Comparison of ENCODE assay signal across 7 cellular contexts in the genomic region with DNA sequence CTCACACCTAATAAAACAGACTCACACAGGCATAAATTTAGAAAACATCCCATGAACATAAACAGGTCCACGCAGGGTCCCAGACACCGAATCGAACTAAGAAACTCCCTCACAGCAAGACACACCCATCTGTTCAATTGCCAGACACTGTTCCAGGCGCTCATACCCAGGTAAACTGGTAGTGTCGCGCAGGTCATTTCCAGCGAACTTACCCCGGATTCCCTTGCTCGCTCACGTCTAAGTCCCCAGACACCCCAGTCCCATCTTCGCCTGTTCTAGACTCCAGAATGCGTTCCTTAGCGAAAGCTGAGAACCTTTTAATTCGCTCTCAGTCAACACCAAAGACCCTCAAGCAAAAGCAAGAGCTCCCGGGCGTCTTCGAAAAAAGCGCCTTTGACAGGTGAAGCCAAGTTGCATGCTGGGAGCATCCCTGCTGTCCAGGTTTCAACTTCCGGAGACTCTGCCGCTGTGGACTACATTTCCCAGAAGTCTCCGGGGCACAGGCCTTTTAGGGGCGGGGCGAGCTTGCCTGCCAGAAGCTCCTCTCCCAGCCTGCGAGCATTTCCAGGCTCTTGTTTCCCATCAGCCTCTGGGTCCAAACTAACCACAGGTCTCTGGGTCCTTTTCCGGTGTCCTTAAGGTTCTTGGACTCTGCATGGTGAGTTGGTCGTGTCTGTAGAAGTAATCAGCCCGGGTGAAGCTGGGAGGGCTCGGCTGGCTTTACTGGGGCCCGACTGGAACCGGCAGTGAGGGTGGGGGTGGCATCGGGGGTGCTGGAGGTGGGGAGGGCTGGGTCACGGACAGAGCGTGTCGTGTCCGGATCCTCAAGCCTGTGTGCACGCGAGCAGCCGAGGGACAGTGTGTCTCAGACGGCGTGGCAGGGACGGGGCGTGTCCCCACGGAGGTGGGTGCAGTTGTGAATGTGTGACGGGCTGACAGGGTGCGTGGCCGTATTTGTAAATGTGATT. TPM values are rescaled to one million over a fixed set of nuclear protein-coding genes. Genes with fewer than 3 reads are reported as not detected.
A peak's percentile ranks its signal among the peaks of the same experiment; 100 is the strongest.
DNase-seq lines count a peak whose midpoint lies in the region; ATAC-seq, FAIRE-seq and TF ChIP-seq lines count a peak whose summit lies in the region.

A gene (plus strand): TSS at position 535 of the 968 bp plus-strand sequence. CDS start 6,184 bp downstream, outside the sequence.

- peak within 1 kb of the TSS; percentile 94 for H3K27ac Mint-ChIP-seq in chondrocyte (ENCODE audit: unreplicated experiment)

- no peak for TF ChIP-seq CTCF in chondrocyte (IDR thresholded peaks at IDR 0.05)
- TF ChIP-seq CTCF in kidney (IDR thresholded peaks at IDR 0.05; ENCODE audit: borderline replicate concordance, extremely low read depth, insufficient read depth), result no peak

- peak; percentile 28 for TF ChIP-seq POLR2A in GM18505 (IDR thresholded peaks at IDR 0.05; ENCODE audit: borderline replicate concordance, extremely low read depth, insufficient read depth, insufficient read length)

- peak within 1 kb of the TSS in 1 of 2 donors; percentile 49 for H3K9ac ChIP-seq in kidney (ENCODE audit: low read length in 2 of 2)

- no peak for FAIRE-seq in kidney (lab: Jason Lieb, UNC)

- peak; percentile 90 for DNase-seq in NCI-H345 (lab: John Stamatoyannopoulos, UW)
- DNase-seq in chondrocyte (ENCODE audit: low spot score), result no peak
- DNase-seq in kidney, result peak; percentile 95
- peak; percentile 73 to 87 (median 79) for DNase-seq in stimulated activated CD4-positive, alpha-beta T cell treated with anti-CD3 and anti-CD28 coated beads, Interleukin-12 subunit alpha, Interleukin-12 subunit beta, amount 100 ng/mL, for 48 hours (ENCODE audit: low read depth in 2 of 3, low spot score in 1 of 3)

- peaks cover 25% of the 10 kb centered on the region for H3K36me3 Mint-ChIP-seq in chondrocyte (ENCODE audit: low read depth)

- H3K4me3 Mint-ChIP-seq in chondrocyte (ENCODE audit: unreplicated experiment), result peak within 1 kb of the TSS; percentile 91

- H3K4me1 ChIP-seq in kidney (ENCODE audit: control insufficient read depth in 1 of 2, insufficient read depth in 1 of 2, low read depth in 1 of 2, low read length in 2 of 2), result peaks cover 0 to 4% of the 10 kb centered on the region in 2 donors

- no peaks in the 10 kb centered on the region for H3K9me3 ChIP-seq in kidney (ENCODE audit: control insufficient read depth in 1 of 2, low read length in 2 of 2)

- H3K9me3 Mint-ChIP-seq in chondrocyte (ENCODE audit: low read depth), result peaks cover 13% of the 10 kb centered on the region

- intact Hi-C loops in kidney (cut with DNase I), result no loop called here

- peak within 1 kb of the TSS; percentile 76 to 79 for H3K4me3 ChIP-seq in kidney (ENCODE audit: low read length in 2 of 2)

- peak within 1 kb of the TSS in 1 of 2 donors; percentile 65 for H3K27ac ChIP-seq in kidney (ENCODE audit: low read depth in 2 of 2, low read length in 2 of 2)

- peaks cover 0 to 5% of the 10 kb centered on the region in 2 donors for H3K36me3 ChIP-seq in kidney (ENCODE audit: control insufficient read depth in 1 of 2, insufficient read depth in 2 of 2, low read length in 2 of 2)

- ATAC-seq in GM18505 (IDR thresholded peaks at IDR 0.05; ENCODE audit: unreplicated experiment) (peak; percentile 73), HG03066 (IDR thresholded peaks at IDR 0.05; ENCODE audit: low read depth, unreplicated experiment) (peak; percentile 75)
- peak; percentile 97 to 98 for ATAC-seq in activated CD4-positive, CD25-positive, alpha-beta regulatory T cell treated with anti-CD3 and anti-CD28 coated beads, Interleukin-2, amount 50 U/mL, for 24 hours

- H3K27me3 Mint-ChIP-seq in chondrocyte (ENCODE audit: low read depth), result peaks cover 12% of the 10 kb centered on the region

- peaks cover 17% of the 10 kb centered on the region for H3K4me1 Mint-ChIP-seq in chondrocyte (ENCODE audit: low read depth)

RNA-seq across cellular contexts. Expression of the gene that starts here (rescaled TPM):
- 7.6 to 12.8 TPM (median 8.4 TPM) in 3 replicates for total RNA-seq in chondrocyte
- 12.7 TPM for total RNA-seq in kidney
- polyA plus RNA-seq in kidney (ENCODE audit: insufficient read depth, low read depth, low replicate concordance), result 3.3 TPM
